In the genomic region with DNA sequence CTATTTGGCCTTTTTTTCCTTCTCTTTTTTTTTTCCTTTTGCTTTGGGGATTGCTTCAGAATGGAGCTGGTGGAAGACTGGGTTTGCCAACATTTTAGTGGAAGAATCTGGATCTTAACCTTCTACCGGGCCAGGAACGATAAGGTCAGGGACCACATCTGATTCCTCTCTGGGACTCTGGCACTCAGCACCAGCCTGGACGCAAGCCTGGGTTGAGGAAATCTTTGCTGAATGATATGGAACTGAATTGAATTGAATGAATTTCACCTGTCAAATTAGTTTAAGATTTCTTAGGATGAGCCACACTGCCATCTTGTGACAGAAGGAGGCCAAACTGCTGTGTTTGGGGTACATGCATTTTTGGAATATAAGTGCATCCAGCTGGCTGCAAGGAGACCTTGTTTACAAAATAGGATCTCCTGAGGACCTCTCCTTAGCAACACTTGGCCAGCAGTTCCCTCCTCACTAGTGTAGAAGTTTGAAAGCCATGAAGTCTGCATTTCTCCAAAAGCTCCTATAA, we compare ENCODE assay signal across 10 cellular contexts. TPM values are rescaled to one million over a fixed set of nuclear protein-coding genes. Genes with fewer than 3 reads are reported as not detected.
DNase-seq lines count a peak whose midpoint lies in the region; FAIRE-seq and TF ChIP-seq lines count a peak whose summit lies in the region.
"Had no signal": no experiment of that assay in that cellular context is flagged by ENCODE, and none has a peak within 500 bp of the region (broad histone marks: within the 10 kb centered on the region; RNA-seq: fewer than 3 reads in every experiment).

No MANE protein-coding gene starts in this region.

- no peaks in the 10 kb centered on the region for H3K79me2 ChIP-seq in astrocyte (ENCODE audit: insufficient read depth, low read length)
- H3K79me2 ChIP-seq in neural cell (replicated peaks; ENCODE audit: insufficient read depth, low read length), result no peaks in the 10 kb centered on the region

- no peaks in the 10 kb centered on the region for H3F3A ChIP-seq in neural cell (ENCODE audit: insufficient read depth, low read length, poor library complexity, severe bottlenecking)

- TF ChIP-seq POLR2A in prostate gland (IDR thresholded peaks at IDR 0.05), result no peak

- no peaks in the 10 kb centered on the region for H3K9me3 Mint-ChIP-seq in HFFc6
- H3K9me3 Mint-ChIP-seq in astrocyte (ENCODE audit: unreplicated experiment), result no peaks in the 10 kb centered on the region

- no peak overlapping the region for H3K27ac Mint-ChIP-seq in HFFc6
- H3K27ac Mint-ChIP-seq in astrocyte (ENCODE audit: unreplicated experiment), result no peak overlapping the region

- H4K20me1 ChIP-seq in astrocyte (ENCODE audit: insufficient read depth, low read length) (no peaks in the 10 kb centered on the region), neural cell (ENCODE audit: insufficient read depth) (no peaks in the 10 kb centered on the region)

- peak; percentile 29 for DNase-seq in SIG-M5 treated with dmso at 0.1 percent for 504 hours (lab: John Stamatoyannopoulos, UW; ENCODE audit: unreplicated experiment)
- no peak for DNase-seq in SIG-M5 (lab: John Stamatoyannopoulos, UW)
- DNase-seq in HFFc6, result peak; percentile 7
- DNase-seq in astrocyte (ENCODE audit: low read depth), result no peak
- no peak for DNase-seq in MG63
- no peak for DNase-seq in H4 (ENCODE audit: low spot score)
- no peak for DNase-seq in prostate gland (ENCODE audit: low spot score)

- no peaks in the 10 kb centered on the region for H3K4me1 ChIP-seq in astrocyte (ENCODE audit: insufficient read depth, low read length)
- no peaks in the 10 kb centered on the region for H3K4me1 ChIP-seq in prostate gland (replicated peaks)

- TF ChIP-seq CTCF in HFFc6 (IDR thresholded peaks at IDR 0.05) (peak; percentile 67), astrocyte (IDR thresholded peaks at IDR 0.05; ENCODE audit: insufficient read depth, low read depth, low read length) (peak; percentile 38), neural cell (IDR thresholded peaks at IDR 0.05; ENCODE audit: poor library complexity, severe bottlenecking) (peak; percentile 53), prostate gland (IDR thresholded peaks at IDR 0.05) (no peak)

- H3K27me3 Mint-ChIP-seq in HFFc6 (ENCODE audit: insufficient read depth) (no peaks in the 10 kb centered on the region; the same call in 1 of the 2 replicates), astrocyte (ENCODE audit: low read depth, unreplicated experiment) (peaks cover 1% of the 10 kb centered on the region)

- H3K4me3 ChIP-seq in astrocyte (ENCODE audit: insufficient read depth, low read depth, low read length) (no peak overlapping the region), neural cell (ENCODE audit: low read length) (no peak overlapping the region), MG63 (no peak overlapping the region), prostate gland (no peak overlapping the region)
- H3K4me3 ChIP-seq: lung had no signal

- H3K27me3 ChIP-seq in astrocyte (ENCODE audit: insufficient read depth, low read length) (peaks cover 3% of the 10 kb centered on the region), neural cell (ENCODE audit: insufficient read depth, low read depth, low read length) (no peaks in the 10 kb centered on the region), MG63 (no peaks in the 10 kb centered on the region), prostate gland (replicated peaks; ENCODE audit: insufficient read depth) (no peaks in the 10 kb centered on the region)

- H3K9me2 ChIP-seq in neural cell (ENCODE audit: insufficient read depth, low read length), result no peaks in the 10 kb centered on the region

- no peak for TF ChIP-seq EP300 in neural cell (conservative IDR thresholded peaks at IDR 0.05; ENCODE audit: poor library complexity, severe bottlenecking)

- 67% methylated on average over 3 of the region's 3 CpGs for WGBS in prostate gland

- H3K27ac ChIP-seq in astrocyte (ENCODE audit: low read depth, low read length), result no peak overlapping the region
- no peak overlapping the region for H3K27ac ChIP-seq in neural cell (ENCODE audit: low read length)
- H3K27ac ChIP-seq in prostate gland, result no peak overlapping the region

- H3K36me3 ChIP-seq in astrocyte (ENCODE audit: insufficient read depth, low read length) (no peaks in the 10 kb centered on the region), neural cell (ENCODE audit: insufficient read depth, low read length) (no peaks in the 10 kb centered on the region), MG63 (no peaks in the 10 kb centered on the region), prostate gland (no peaks in the 10 kb centered on the region)

- H3K4me2 ChIP-seq in astrocyte (ENCODE audit: low read length) (no peak overlapping the region), neural cell (ENCODE audit: low read length) (no peak overlapping the region)

- FAIRE-seq in astrocyte (lab: Jason Lieb, UNC), result no peak

- H2AFZ ChIP-seq in astrocyte (ENCODE audit: low read depth, low read length), result no peak overlapping the region
- H2AFZ ChIP-seq in neural cell (ENCODE audit: low read depth, low read length), result no peak overlapping the region

- TF ChIP-seq RAD21 in neural cell (conservative IDR thresholded peaks at IDR 0.05), result peak; percentile 31

- no peaks in the 10 kb centered on the region for H3K9me3 ChIP-seq in astrocyte (ENCODE audit: insufficient read depth, low read depth, low read length)
- H3K9me3 ChIP-seq in neural cell (ENCODE audit: low read length), result no peaks in the 10 kb centered on the region
- H3K9me3 ChIP-seq in MG63, result no peaks in the 10 kb centered on the region
- H3K9me3 ChIP-seq in prostate gland, result no peaks in the 10 kb centered on the region

- H3K36me3 Mint-ChIP-seq in HFFc6 (ENCODE audit: low read depth) (no peaks in the 10 kb centered on the region; the same call in 1 of the 2 replicates), astrocyte (ENCODE audit: low read depth, unreplicated experiment) (peaks cover 21% of the 10 kb centered on the region)

- H3K4me1 Mint-ChIP-seq in HFFc6 (ENCODE audit: low read depth) (peaks cover 5% of the 10 kb centered on the region), astrocyte (ENCODE audit: low read depth, unreplicated experiment) (peaks cover 3% of the 10 kb centered on the region)

- H3K9ac ChIP-seq in astrocyte (ENCODE audit: low read length) (no peak overlapping the region), neural cell (ENCODE audit: low read length) (no peak overlapping the region)

- H3K4me3 Mint-ChIP-seq in HFFc6, result no peak overlapping the region
- H3K4me3 Mint-ChIP-seq in astrocyte (ENCODE audit: unreplicated experiment), result no peak overlapping the region

- intact Hi-C loops in prostate gland (cut with DNase I), result no loop called here

TF ChIP-seq in neural cell, 6 proteins besides CTCF, POLR2A, EP300 and RAD21:
- no peak for TF ChIP-seq TAF1 (IDR thresholded peaks at IDR 0.05; ENCODE audit: low read depth)
- no peak for TF ChIP-seq EZH2 (IDR thresholded peaks at IDR 0.05; ENCODE audit: borderline replicate concordance, insufficient read depth, low read length, poor library complexity, severe bottlenecking)
- no peak for TF ChIP-seq MXI1 (conservative IDR thresholded peaks at IDR 0.05; ENCODE audit: poor library complexity, severe bottlenecking)
- TF ChIP-seq, protein P1, sequence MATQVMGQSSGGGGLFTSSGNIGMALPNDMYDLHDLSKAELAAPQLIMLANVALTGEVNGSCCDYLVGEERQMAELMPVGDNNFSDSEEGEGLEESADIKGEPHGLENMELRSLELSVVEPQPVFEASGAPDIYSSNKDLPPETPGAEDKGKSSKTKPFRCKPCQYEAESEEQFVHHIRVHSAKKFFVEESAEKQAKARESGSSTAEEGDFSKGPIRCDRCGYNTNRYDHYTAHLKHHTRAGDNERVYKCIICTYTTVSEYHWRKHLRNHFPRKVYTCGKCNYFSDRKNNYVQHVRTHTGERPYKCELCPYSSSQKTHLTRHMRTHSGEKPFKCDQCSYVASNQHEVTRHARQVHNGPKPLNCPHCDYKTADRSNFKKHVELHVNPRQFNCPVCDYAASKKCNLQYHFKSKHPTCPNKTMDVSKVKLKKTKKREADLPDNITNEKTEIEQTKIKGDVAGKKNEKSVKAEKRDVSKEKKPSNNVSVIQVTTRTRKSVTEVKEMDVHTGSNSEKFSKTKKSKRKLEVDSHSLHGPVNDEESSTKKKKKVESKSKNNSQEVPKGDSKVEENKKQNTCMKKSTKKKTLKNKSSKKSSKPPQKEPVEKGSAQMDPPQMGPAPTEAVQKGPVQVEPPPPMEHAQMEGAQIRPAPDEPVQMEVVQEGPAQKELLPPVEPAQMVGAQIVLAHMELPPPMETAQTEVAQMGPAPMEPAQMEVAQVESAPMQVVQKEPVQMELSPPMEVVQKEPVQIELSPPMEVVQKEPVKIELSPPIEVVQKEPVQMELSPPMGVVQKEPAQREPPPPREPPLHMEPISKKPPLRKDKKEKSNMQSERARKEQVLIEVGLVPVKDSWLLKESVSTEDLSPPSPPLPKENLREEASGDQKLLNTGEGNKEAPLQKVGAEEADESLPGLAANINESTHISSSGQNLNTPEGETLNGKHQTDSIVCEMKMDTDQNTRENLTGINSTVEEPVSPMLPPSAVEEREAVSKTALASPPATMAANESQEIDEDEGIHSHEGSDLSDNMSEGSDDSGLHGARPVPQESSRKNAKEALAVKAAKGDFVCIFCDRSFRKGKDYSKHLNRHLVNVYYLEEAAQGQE (IDR thresholded peaks at IDR 0.05; ENCODE audit: borderline replicate concordance), result no peak
- no peak for TF ChIP-seq POLR2AphosphoS5 (IDR thresholded peaks at IDR 0.05)

RNA-seq across cellular contexts. Expression of a gene that starts 30.4 kb away (rescaled TPM):
- not detected for total RNA-seq in HFFc6 (2021; fragmentation: NEBNext Ultra II Directional; extraction: Animal tissue kit (Norgen Biotek cat#: 25700))
- total RNA-seq in astrocyte (0.20 and 0.41 TPM in 2 replicates), prostate gland (1 to 10 TPM in 1 of 2 donors, under 1 TPM in 1; 0.68 to 8.3 TPM)
- polyA plus RNA-seq in neural cell, result not detected in 2 replicates
- polyA minus RNA-seq in neural cell, result 0.35 and 0.49 TPM in 2 replicates
- not detected in 2 replicates for total RNA-seq in MG63 (2014; rRNA removed; shearing (Covaris generic); ENCODE audit: low replicate concordance)
- total RNA-seq in H4 (2014; rRNA removed; shearing (Covaris generic)), result not detected in 2 replicates
- total RNA-seq: Daoy had no signal

Comparison
In these comparisons a context has a peak if more than half of its experiments do, and no peak if none do; other contexts are left out.
1. DNase-seq: peak in SIG-M5 treated with dmso at 0.1 percent for 504 hours (single experiment) and HFFc6 (single experiment); none in SIG-M5 (single experiment), astrocyte (single experiment), MG63 (single experiment), H4 (single experiment) and prostate gland (single experiment).
2. CTCF ChIP-seq: peak in HFFc6 (single experiment), astrocyte (single experiment) and neural cell (single experiment); none in prostate gland (0 of 4).